ENCODE assay signal across 2 cellular contexts in the genomic region with DNA sequence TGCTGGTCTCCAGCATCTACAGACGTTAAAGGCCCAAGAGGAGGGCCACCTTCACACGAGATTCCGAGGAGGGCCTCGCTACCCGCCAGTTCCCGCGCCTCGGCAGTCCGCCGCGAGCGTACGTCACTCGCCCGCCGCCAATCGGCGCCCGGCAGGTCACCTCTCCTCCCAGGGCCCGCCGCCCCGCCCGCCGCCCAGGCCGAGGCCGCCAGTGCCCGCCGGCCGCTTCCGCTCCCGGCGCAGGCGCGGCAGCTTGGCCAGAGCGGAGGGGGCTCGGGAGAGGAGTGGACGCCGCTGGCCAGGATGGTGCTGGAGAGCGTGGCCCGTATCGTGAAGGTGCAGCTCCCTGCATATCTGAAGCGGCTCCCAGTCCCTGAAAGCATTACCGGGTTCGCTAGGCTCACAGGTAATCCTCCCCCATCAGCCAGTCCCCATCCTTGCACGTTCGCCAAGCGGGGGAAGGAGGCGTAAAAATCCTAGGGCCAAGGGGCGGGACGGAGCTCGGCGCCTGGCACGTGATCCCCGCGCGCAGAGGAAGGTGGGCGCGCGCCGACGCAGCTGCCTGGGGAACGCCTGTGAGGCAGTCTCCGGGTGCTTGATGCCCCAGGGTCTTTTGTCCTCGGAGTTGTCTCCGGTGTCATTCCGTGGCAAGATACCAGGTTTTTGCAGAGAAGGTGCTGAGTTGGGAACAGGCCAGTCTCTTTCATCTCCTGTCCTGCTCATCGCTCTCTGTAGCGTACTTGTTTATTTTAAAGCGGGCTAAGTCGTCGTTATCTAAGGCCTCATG.
TF ChIP-seq lines count a peak whose summit lies in the region.

A gene with protein sequence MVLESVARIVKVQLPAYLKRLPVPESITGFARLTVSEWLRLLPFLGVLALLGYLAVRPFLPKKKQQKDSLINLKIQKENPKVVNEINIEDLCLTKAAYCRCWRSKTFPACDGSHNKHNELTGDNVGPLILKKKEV (plus strand): TSS at position 211 of the 787 bp plus-strand sequence. CDS start 93 bp downstream, at position 304.

TF ChIP-seq in HCT116, 20 proteins besides CTCF, POLR2A, EP300 and RAD21 (continued from another document):
- TF ChIP-seq, protein P1, sequence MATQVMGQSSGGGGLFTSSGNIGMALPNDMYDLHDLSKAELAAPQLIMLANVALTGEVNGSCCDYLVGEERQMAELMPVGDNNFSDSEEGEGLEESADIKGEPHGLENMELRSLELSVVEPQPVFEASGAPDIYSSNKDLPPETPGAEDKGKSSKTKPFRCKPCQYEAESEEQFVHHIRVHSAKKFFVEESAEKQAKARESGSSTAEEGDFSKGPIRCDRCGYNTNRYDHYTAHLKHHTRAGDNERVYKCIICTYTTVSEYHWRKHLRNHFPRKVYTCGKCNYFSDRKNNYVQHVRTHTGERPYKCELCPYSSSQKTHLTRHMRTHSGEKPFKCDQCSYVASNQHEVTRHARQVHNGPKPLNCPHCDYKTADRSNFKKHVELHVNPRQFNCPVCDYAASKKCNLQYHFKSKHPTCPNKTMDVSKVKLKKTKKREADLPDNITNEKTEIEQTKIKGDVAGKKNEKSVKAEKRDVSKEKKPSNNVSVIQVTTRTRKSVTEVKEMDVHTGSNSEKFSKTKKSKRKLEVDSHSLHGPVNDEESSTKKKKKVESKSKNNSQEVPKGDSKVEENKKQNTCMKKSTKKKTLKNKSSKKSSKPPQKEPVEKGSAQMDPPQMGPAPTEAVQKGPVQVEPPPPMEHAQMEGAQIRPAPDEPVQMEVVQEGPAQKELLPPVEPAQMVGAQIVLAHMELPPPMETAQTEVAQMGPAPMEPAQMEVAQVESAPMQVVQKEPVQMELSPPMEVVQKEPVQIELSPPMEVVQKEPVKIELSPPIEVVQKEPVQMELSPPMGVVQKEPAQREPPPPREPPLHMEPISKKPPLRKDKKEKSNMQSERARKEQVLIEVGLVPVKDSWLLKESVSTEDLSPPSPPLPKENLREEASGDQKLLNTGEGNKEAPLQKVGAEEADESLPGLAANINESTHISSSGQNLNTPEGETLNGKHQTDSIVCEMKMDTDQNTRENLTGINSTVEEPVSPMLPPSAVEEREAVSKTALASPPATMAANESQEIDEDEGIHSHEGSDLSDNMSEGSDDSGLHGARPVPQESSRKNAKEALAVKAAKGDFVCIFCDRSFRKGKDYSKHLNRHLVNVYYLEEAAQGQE (IDR thresholded peaks at IDR 0.05; ENCODE audit: low read depth), result no peak
- TF ChIP-seq CEBPB (IDR thresholded peaks at IDR 0.05; ENCODE audit: low read depth), result no peak
- TF ChIP-seq SRF (IDR thresholded peaks at IDR 0.05; ENCODE audit: low read depth), result no peak; the same call in 1 of the 2 replicates
- peak; percentile 86 for TF ChIP-seq POLR2AphosphoS5 (IDR thresholded peaks at IDR 0.05; ENCODE audit: low read depth, low read length)
- no peak; the same call in 1 of the 2 replicates for TF ChIP-seq JUND (IDR thresholded peaks at IDR 0.05)
- TF ChIP-seq TCF7L2 (IDR thresholded peaks at IDR 0.05; ENCODE audit: borderline replicate concordance, extremely low read depth, insufficient read depth, insufficient read length), result no peak
- TF ChIP-seq ZFX (IDR thresholded peaks at IDR 0.05), result peak; percentile 72
- no peak for TF ChIP-seq ZNF274 (IDR thresholded peaks at IDR 0.05; ENCODE audit: low read depth, low read length)
- peak; percentile 25; the same call in 1 of the 2 replicates for TF ChIP-seq CBX3 (IDR thresholded peaks at IDR 0.05; ENCODE audit: low read depth)
- TF ChIP-seq EGR1 (IDR thresholded peaks at IDR 0.05; ENCODE audit: low read depth), result peak; percentile 51; the same call in 1 of the 2 replicates
- TF ChIP-seq, protein P2, sequence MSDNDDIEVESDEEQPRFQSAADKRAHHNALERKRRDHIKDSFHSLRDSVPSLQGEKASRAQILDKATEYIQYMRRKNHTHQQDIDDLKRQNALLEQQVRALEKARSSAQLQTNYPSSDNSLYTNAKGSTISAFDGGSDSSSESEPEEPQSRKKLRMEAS (IDR thresholded peaks at IDR 0.05), result peak; percentile 95
- TF ChIP-seq SIN3A (IDR thresholded peaks at IDR 0.05; ENCODE audit: low read depth), result peak; percentile 57
- TF ChIP-seq, protein P3, sequence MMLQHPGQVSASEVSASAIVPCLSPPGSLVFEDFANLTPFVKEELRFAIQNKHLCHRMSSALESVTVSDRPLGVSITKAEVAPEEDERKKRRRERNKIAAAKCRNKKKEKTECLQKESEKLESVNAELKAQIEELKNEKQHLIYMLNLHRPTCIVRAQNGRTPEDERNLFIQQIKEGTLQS (IDR thresholded peaks at IDR 0.05), result no peak
- TF ChIP-seq EZH2phosphoT487 (IDR thresholded peaks at IDR 0.05; ENCODE audit: borderline replicate concordance), result no peak
- TF ChIP-seq YY1 (IDR thresholded peaks at IDR 0.05; ENCODE audit: extremely low read depth, insufficient replicate concordance, low read depth, low read length), result peak; percentile 49
- no peak for TF ChIP-seq ELF1 (IDR thresholded peaks at IDR 0.05; ENCODE audit: borderline replicate concordance, low read depth)
- TF ChIP-seq FOSL1 (IDR thresholded peaks at IDR 0.05; ENCODE audit: low read depth), result no peak
- peak; percentile 35 for TF ChIP-seq SP1 (IDR thresholded peaks at IDR 0.05; ENCODE audit: low read depth)

TF ChIP-seq in neural cell, 6 proteins besides CTCF, POLR2A, EP300 and RAD21 (continued from another document):
- TF ChIP-seq, protein P1 (IDR thresholded peaks at IDR 0.05; ENCODE audit: borderline replicate concordance), result peak; percentile 85
- TF ChIP-seq EZH2 (IDR thresholded peaks at IDR 0.05; ENCODE audit: borderline replicate concordance, insufficient read depth, low read length, poor library complexity, severe bottlenecking) (no peak), TAF1 (IDR thresholded peaks at IDR 0.05; ENCODE audit: low read depth) (peak; percentile 81), SMC3 (conservative IDR thresholded peaks at IDR 0.05; ENCODE audit: poor library complexity) (peak; percentile 61)
TF ChIP-seq in neural cell: peak in this region for 5.
